In the genomic region with DNA sequence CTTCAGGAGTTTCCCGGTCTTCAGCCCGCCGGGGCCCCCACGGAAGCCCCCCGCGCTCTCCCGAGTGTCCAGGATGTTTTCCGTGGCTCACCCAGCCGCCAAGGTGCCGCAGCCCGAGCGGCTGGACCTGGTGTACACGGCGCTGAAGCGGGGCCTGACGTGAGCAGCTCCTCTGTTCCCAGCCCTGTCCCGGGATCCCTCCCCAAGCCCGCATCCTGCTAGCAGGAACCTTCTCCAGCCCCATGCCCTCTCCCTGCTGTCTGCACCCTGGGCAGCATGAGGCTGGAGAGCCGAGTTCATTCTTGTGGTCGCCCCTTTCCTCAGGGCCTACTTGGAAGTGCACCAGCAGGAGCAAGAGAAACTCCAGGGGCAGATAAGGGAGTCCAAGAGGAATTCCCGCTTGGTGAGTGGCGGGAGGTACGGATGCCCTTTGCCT, we compare ENCODE assay signal across 8 cellular contexts. TPM values are rescaled to one million over a fixed set of nuclear protein-coding genes. Genes with fewer than 3 reads are reported as not detected.
DNase-seq lines count a peak whose midpoint lies in the region; ATAC-seq, FAIRE-seq and TF ChIP-seq lines count a peak whose summit lies in the region.
"Had no signal": no experiment of that assay in that cellular context is flagged by ENCODE, and none has a peak within 500 bp of the region (broad histone marks: within the 10 kb centered on the region; RNA-seq: fewer than 3 reads in every experiment).

No MANE protein-coding gene starts in this region.

- TF ChIP-seq CTCF in right atrium auricular region (IDR thresholded peaks at IDR 0.05) (no peak), keratinocyte (optimal IDR thresholded peaks at IDR 0.05 in 1 of 3, IDR thresholded peaks at IDR 0.05 in 1 of 3, conservative IDR thresholded peaks at IDR 0.05 in 1 of 3; ENCODE audit: extremely low read depth in 1 of 3, insufficient read depth in 2 of 3, low read length in 3 of 3) (no peak)

- H3K4me2 ChIP-seq in keratinocyte (ENCODE audit: control insufficient read depth, extremely low read depth, insufficient read depth, low read depth, low read length): peak overlapping the region; percentile 82

- DNase-seq in right atrium auricular region (ENCODE audit: low spot score): no peak
- no peak for DNase-seq in left ventricle myocardium superior
- no peak for DNase-seq in keratinocyte (ENCODE audit: low read depth, low spot score)
- DNase-seq in AML-193 (lab: John Stamatoyannopoulos, UW): no peak
- no peak for DNase-seq in KG1 (lab: John Stamatoyannopoulos, UW)
- DNase-seq: GDM1, OCI-M1 had no signal

- H2AFZ ChIP-seq in keratinocyte (ENCODE audit: control insufficient read depth, low read length): no peak overlapping the region

- H3K9me3 ChIP-seq in right atrium auricular region: no peaks in the 10 kb centered on the region
- H3K9me3 ChIP-seq in keratinocyte (ENCODE audit: control insufficient read depth, low read depth, low read length): no peaks in the 10 kb centered on the region

- intact Hi-C loops in left ventricle myocardium superior (cut with micrococcal nuclease): no loop called here

- dilution Hi-C loops in keratinocyte (cut with MboI; ENCODE audit: extremely low pct_ligation_motif_present, low sequenced_read_pairs): no loop called here

- peaks cover 10% of the 10 kb centered on the region for H4K20me1 ChIP-seq in keratinocyte (ENCODE audit: control insufficient read depth, extremely low read depth, insufficient read depth, low read length)

- H3K27me3 ChIP-seq in right atrium auricular region (no peaks in the 10 kb centered on the region), keratinocyte (ENCODE audit: control insufficient read depth, extremely low read depth, insufficient read depth, low read length) (no peaks in the 10 kb centered on the region)

- peak overlapping the region; percentile 61 to 73 for H3K4me3 ChIP-seq in right atrium auricular region
- peak overlapping the region in 1 of 3 experiments; percentile 73 for H3K4me3 ChIP-seq in keratinocyte (ENCODE audit: control insufficient read depth in 2 of 3, extremely low read depth in 1 of 3, insufficient read depth in 2 of 3, low read depth in 1 of 3, low read length in 3 of 3)

- H3K4me1 ChIP-seq in right atrium auricular region (peaks cover 0 to 75% of the 10 kb centered on the region in 2 donors), keratinocyte (ENCODE audit: control insufficient read depth, extremely low read depth, insufficient read depth, low read length) (peaks cover 13% of the 10 kb centered on the region)

- H3K27ac ChIP-seq in right atrium auricular region: peak overlapping the region; percentile 85 to 89
- H3K27ac ChIP-seq in keratinocyte (ENCODE audit: control insufficient read depth, insufficient read depth, low read length): no peak overlapping the region

- peak overlapping the region; percentile 56 for H3K9ac ChIP-seq in keratinocyte (ENCODE audit: control insufficient read depth, extremely low read depth, insufficient read depth, low read length)

- H3K79me2 ChIP-seq in keratinocyte (ENCODE audit: control insufficient read depth, insufficient read depth, low read length): peaks cover 2% of the 10 kb centered on the region

- no peaks in the 10 kb centered on the region for H3K9me1 ChIP-seq in keratinocyte (ENCODE audit: control insufficient read depth, extremely low read depth, insufficient read depth, low read length)

- peaks cover 41% of the 10 kb centered on the region for H3K36me3 ChIP-seq in right atrium auricular region
- peaks cover 22 to 23% of the 10 kb centered on the region in 2 experiments for H3K36me3 ChIP-seq in keratinocyte (ENCODE audit: control insufficient read depth in 2 of 2, extremely low read depth in 1 of 2, insufficient read depth in 2 of 2, low read length in 2 of 2)

- no peak for FAIRE-seq in keratinocyte (lab: Jason Lieb, UNC)

- ATAC-seq in left ventricle myocardium superior (no peak), GM21526 (IDR thresholded peaks at IDR 0.05; ENCODE audit: low FRiP score, unreplicated experiment) (no peak)

RNA-seq across cellular contexts. Expression of a gene that starts 10.1 kb away (rescaled TPM):
- total RNA-seq in right atrium auricular region: 10 to 100 TPM; 43.9 to 66.9 TPM
- 76.1 TPM for total RNA-seq in left ventricle myocardium superior
- polyA plus RNA-seq in keratinocyte: 4.1 to 19.4 TPM (median 5.3 TPM) in 3 replicates
- 23.7 TPM for polyA plus RNA-seq in keratinocyte (2011; ENCODE audit: low read depth)
- polyA plus RNA-seq in keratinocyte (2011; cell fraction: cytosol; rRNA removed): 8.8 and 15.4 TPM in 2 replicates
- polyA plus RNA-seq in keratinocyte (2011; cell fraction: nucleus; rRNA removed): 34.0 and 34.2 TPM in 2 replicates
- 15.6 and 36.3 TPM in 2 replicates for polyA plus RNA-seq in keratinocyte (2012; ENCODE audit: low replicate concordance)
- polyA minus RNA-seq in keratinocyte: 11.6 to 81.6 TPM (median 12.0 TPM) in 3 replicates
- 24.7 TPM for polyA minus RNA-seq in keratinocyte (2011; cell fraction: cytosol; rRNA and poly(A)+ RNA removed)
- polyA minus RNA-seq in keratinocyte (2011; cell fraction: nucleus; rRNA and poly(A)+ RNA removed): 24.6 and 37.6 TPM in 2 replicates

RNA-seq across cellular contexts. Expression of a gene that starts 23.6 kb away (rescaled TPM):
- total RNA-seq in right atrium auricular region: 10 to 100 TPM; 24.5 to 31.6 TPM
- total RNA-seq in left ventricle myocardium superior: 32.8 TPM
- polyA plus RNA-seq in keratinocyte: 15.2 to 31.7 TPM (median 21.4 TPM) in 3 replicates
- 17.6 TPM for polyA plus RNA-seq in keratinocyte (2011; ENCODE audit: low read depth)
- polyA plus RNA-seq in keratinocyte (2011; cell fraction: cytosol; rRNA removed): 18.4 and 23.8 TPM in 2 replicates
- 26.5 and 30.7 TPM in 2 replicates for polyA plus RNA-seq in keratinocyte (2011; cell fraction: nucleus; rRNA removed)
- polyA plus RNA-seq in keratinocyte (2012; ENCODE audit: low replicate concordance): 18.4 and 23.9 TPM in 2 replicates
- 19.8 to 29.2 TPM (median 28.2 TPM) in 3 replicates for polyA minus RNA-seq in keratinocyte
- polyA minus RNA-seq in keratinocyte (2011; cell fraction: cytosol; rRNA and poly(A)+ RNA removed): 14.0 TPM
- polyA minus RNA-seq in keratinocyte (2011; cell fraction: nucleus; rRNA and poly(A)+ RNA removed): 13.1 and 22.4 TPM in 2 replicates

RNA-seq across cellular contexts. Expression of a gene that starts 55.3 kb away (rescaled TPM):
- total RNA-seq in right atrium auricular region (not detected), left ventricle myocardium superior (not detected)
- polyA plus RNA-seq in keratinocyte: not detected in 3 replicates
- not detected for polyA plus RNA-seq in keratinocyte (2011; ENCODE audit: low read depth)
- not detected in 2 replicates for polyA plus RNA-seq in keratinocyte (2011; cell fraction: cytosol; rRNA removed)
- not detected in 2 replicates for polyA plus RNA-seq in keratinocyte (2011; cell fraction: nucleus; rRNA removed)
- polyA plus RNA-seq in keratinocyte (2012; ENCODE audit: low replicate concordance): not detected in 2 replicates
- polyA minus RNA-seq in keratinocyte: not detected in 3 replicates
- not detected for polyA minus RNA-seq in keratinocyte (2011; cell fraction: cytosol; rRNA and poly(A)+ RNA removed)
- polyA minus RNA-seq in keratinocyte (2011; cell fraction: nucleus; rRNA and poly(A)+ RNA removed): not detected in 2 replicates

RNA-seq across cellular contexts. Expression of a gene that starts 57.7 kb away (rescaled TPM):
- total RNA-seq in right atrium auricular region (10 to 100 TPM; 79.7 to 95.7 TPM), left ventricle myocardium superior (66.6 TPM)
- 97.1 to 199 TPM (median 117 TPM) in 3 replicates for polyA plus RNA-seq in keratinocyte
- polyA plus RNA-seq in keratinocyte (2011; ENCODE audit: low read depth): 168 TPM
- 154 and 187 TPM in 2 replicates for polyA plus RNA-seq in keratinocyte (2011; cell fraction: cytosol; rRNA removed)
- polyA plus RNA-seq in keratinocyte (2011; cell fraction: nucleus; rRNA removed): 147 and 159 TPM in 2 replicates
- polyA plus RNA-seq in keratinocyte (2012; ENCODE audit: low replicate concordance): 121 and 126 TPM in 2 replicates
- polyA minus RNA-seq in keratinocyte: 236 to 343 TPM (median 341 TPM) in 3 replicates
- polyA minus RNA-seq in keratinocyte (2011; cell fraction: cytosol; rRNA and poly(A)+ RNA removed): 226 TPM
- 86.6 and 86.8 TPM in 2 replicates for polyA minus RNA-seq in keratinocyte (2011; cell fraction: nucleus; rRNA and poly(A)+ RNA removed)
